1 cellular context compared by ENCODE assay signal in the genomic region with DNA sequence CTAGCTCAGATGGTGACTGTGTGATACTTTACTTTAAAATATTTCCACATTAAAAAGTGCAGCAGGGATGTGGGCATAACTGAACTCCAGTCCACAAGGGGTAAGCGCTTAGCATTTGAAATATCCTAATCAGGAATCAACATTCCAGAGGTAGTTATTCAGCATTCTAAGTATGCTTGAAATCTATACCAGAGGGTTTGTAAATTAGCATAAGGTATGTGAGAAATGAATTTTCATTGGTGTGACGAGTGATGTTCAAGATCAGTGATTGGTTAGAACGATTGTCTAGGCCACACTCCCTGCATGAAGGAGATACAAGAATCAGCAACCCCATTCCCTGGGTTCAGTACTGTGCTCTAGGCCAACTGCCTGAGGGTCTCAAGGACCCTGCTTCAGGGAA.
TF ChIP-seq lines count a peak whose summit lies in the region.

No MANE protein-coding gene starts in this region.

TF ChIP-seq in GM23338, 12 proteins besides CTCF, POLR2A, EP300 and RAD21 (continued from another document):
- no peak for TF ChIP-seq ZNF462 (CRISPR knock-in tag; IDR thresholded peaks at IDR 0.05)
TF ChIP-seq in GM23338: peak in this region for 0.
